35 cellular contexts compared by ENCODE assay signal in the genomic region with DNA sequence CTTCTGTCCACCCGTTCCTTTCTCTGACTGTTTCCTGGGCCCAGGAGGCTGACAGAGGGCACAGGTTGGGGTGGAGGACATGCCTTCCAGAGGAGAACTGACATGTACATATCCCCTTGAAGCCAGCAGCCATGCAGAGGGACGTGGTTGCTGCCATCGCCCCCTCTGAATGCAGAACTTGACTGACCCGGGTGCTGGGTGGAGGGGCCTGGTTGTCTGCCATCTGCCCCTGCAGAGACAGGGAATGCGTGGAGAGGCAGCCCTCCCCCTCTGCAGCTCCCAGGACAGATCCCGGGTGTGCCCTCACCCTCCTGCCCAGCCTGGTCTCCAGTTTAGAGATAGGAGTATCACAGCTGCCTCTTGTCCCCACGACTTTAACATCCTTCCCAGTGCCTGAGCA.
DNase-seq lines count a peak whose midpoint lies in the region; ATAC-seq, FAIRE-seq and TF ChIP-seq lines count a peak whose summit lies in the region.
"Had no signal": no experiment of that assay in that cellular context is flagged by ENCODE, and none has a peak within 500 bp of the region (broad histone marks: within the 10 kb centered on the region; RNA-seq: fewer than 3 reads in every experiment).

No MANE protein-coding gene starts in this region.

- no peaks in the 10 kb centered on the region for H3K9me3 Mint-ChIP-seq in osteocyte (ENCODE audit: unreplicated experiment)
- H3K9me3 Mint-ChIP-seq: CD4-positive, alpha-beta memory T cell; CD4-positive, alpha-beta T cell; CD8-positive, alpha-beta memory T cell; CD8-positive, alpha-beta T cell had no signal

- H3K18ac ChIP-seq in neuronal stem cell (ENCODE audit: low read length) (peak overlapping the region; percentile 79), trophoblast cell (ENCODE audit: low read length) (no peak overlapping the region)

- intact Hi-C loops in esophagus muscularis mucosa (cut with DNase I): no loop called here

- 90% methylated on average over 7 of the region's 7 CpGs for WGBS in esophagus muscularis mucosa
- no CpG with 5 or more reads among the region's 7 CpGs for WGBS in neuronal stem cell (ENCODE audit: extremely low coverage in 2 of 2, insufficient read length in 2 of 2, insufficient replicate concordance in 1 of 2), 2 donors
- no CpG with 5 or more reads among the region's 7 CpGs for WGBS in trophoblast cell (ENCODE audit: extremely low coverage, insufficient coverage, insufficient read length)

- no peak for ATAC-seq in GM21576 (IDR thresholded peaks at IDR 0.05; ENCODE audit: unreplicated experiment)
- ATAC-seq: A549; CD8-positive, alpha-beta T cell had no signal

- H2BK12ac ChIP-seq in neuronal stem cell (ENCODE audit: low read length) (peak overlapping the region; percentile 82), trophoblast cell (ENCODE audit: low read length) (peak overlapping the region; percentile 63)

- no peak for TF ChIP-seq EP300 in esophagus muscularis mucosa (IDR thresholded peaks at IDR 0.05)

- TF ChIP-seq CTCF in esophagus muscularis mucosa (IDR thresholded peaks at IDR 0.05): no peak
- no peak for TF ChIP-seq CTCF in osteocyte (IDR thresholded peaks at IDR 0.05)
- no peak for TF ChIP-seq CTCF in BE2C (IDR thresholded peaks at IDR 0.05; ENCODE audit: low read depth, low read length)
- no peak for TF ChIP-seq CTCF in D721Med (IDR thresholded peaks at IDR 0.05; ENCODE audit: insufficient read depth, missing control alignments)

- H3K4me2 ChIP-seq in neuronal stem cell (ENCODE audit: insufficient read depth, low read length, poor library complexity, severe bottlenecking) (no peak overlapping the region), trophoblast cell (ENCODE audit: low read length) (no peak overlapping the region)
- H3K4me2 ChIP-seq: A549; BLaER1; BLaER1 treated with 17β-estradiol and CSF1 and Interleukin-3, amounts not matched to agents 10 nM and 100 nM had no signal

- no peak for TF ChIP-seq POLR2A in esophagus muscularis mucosa (IDR thresholded peaks at IDR 0.05; ENCODE audit: low read depth)

- no peak overlapping the region for H3K4me3 Mint-ChIP-seq in osteocyte (ENCODE audit: unreplicated experiment)
- H3K4me3 Mint-ChIP-seq: B cell; CD14-positive monocyte; CD4-positive, alpha-beta memory T cell; CD4-positive, alpha-beta T cell; CD4-positive, CD25-positive, alpha-beta regulatory T cell; CD8-positive, alpha-beta memory T cell; CD8-positive, alpha-beta T cell had no signal

- H2BK120ac ChIP-seq in neuronal stem cell (ENCODE audit: low read depth, low read length) (peak overlapping the region; percentile 61), trophoblast cell (ENCODE audit: insufficient read depth, low read length, poor library complexity) (no peak overlapping the region)

- no peaks in the 10 kb centered on the region for H3K36me3 Mint-ChIP-seq in osteocyte (ENCODE audit: unreplicated experiment)
- H3K36me3 Mint-ChIP-seq: CD14-positive monocyte; CD4-positive, alpha-beta memory T cell; CD4-positive, CD25-positive, alpha-beta regulatory T cell; CD8-positive, alpha-beta memory T cell; CD8-positive, alpha-beta T cell had no signal

- H3K4me1 ChIP-seq in esophagus muscularis mucosa (no peaks in the 10 kb centered on the region), neuronal stem cell (ENCODE audit: control insufficient read depth in 2 of 2, insufficient read depth in 1 of 2, low read depth in 1 of 2, low read length in 2 of 2) (peaks cover 0 to 21% of the 10 kb centered on the region in 2 donors), trophoblast cell (ENCODE audit: control insufficient read depth in 1 of 2, insufficient read depth in 2 of 2, low read length in 2 of 2) (peaks cover 6 to 10% of the 10 kb centered on the region in 2 experiments), BE2C (no peaks in the 10 kb centered on the region)
- H3K4me1 ChIP-seq: A549; BLaER1; BLaER1 treated with 17β-estradiol and CSF1 and Interleukin-3, amounts not matched to agents 10 nM and 100 nM had no signal

- H3K9ac ChIP-seq in neuronal stem cell (ENCODE audit: low read depth, low read length, poor library complexity): peak overlapping the region; percentile 60
- no peak overlapping the region for H3K9ac ChIP-seq in trophoblast cell (ENCODE audit: low read length)
- H3K9ac ChIP-seq: BLaER1; BLaER1 treated with 17β-estradiol and CSF1 and Interleukin-3, amounts not matched to agents 10 nM and 100 nM had no signal

- H3K4me3 ChIP-seq in esophagus muscularis mucosa (no peak overlapping the region), neuronal stem cell (ENCODE audit: low read length in 2 of 2) (no peak overlapping the region), trophoblast cell (ENCODE audit: low read depth, low read length) (no peak overlapping the region), BE2C (ENCODE audit: low read depth, low read length) (no peak overlapping the region)
- H3K4me3 ChIP-seq: A549; BLaER1; BLaER1 treated with 17β-estradiol and CSF1 and Interleukin-3, amounts not matched to agents 10 nM and 100 nM had no signal

- peaks cover 2% of the 10 kb centered on the region for H3K4me1 Mint-ChIP-seq in osteocyte (ENCODE audit: unreplicated experiment)
- H3K4me1 Mint-ChIP-seq: B cell; CD14-positive monocyte; CD4-positive, alpha-beta memory T cell; CD4-positive, CD25-positive, alpha-beta regulatory T cell; CD8-positive, alpha-beta memory T cell had no signal

- H3K27ac Mint-ChIP-seq in osteocyte (ENCODE audit: unreplicated experiment): no peak overlapping the region
- H3K27ac Mint-ChIP-seq: B cell; CD4-positive, alpha-beta memory T cell; CD4-positive, alpha-beta T cell; CD4-positive, CD25-positive, alpha-beta regulatory T cell; CD8-positive, alpha-beta T cell had no signal

- FAIRE-seq in D721Med (lab: Jason Lieb, UNC): no peak
- FAIRE-seq: A204.1, A549 had no signal

- H3K27ac ChIP-seq in esophagus muscularis mucosa (replicated peaks in 1 of 4): no peak overlapping the region
- no peak overlapping the region for H3K27ac ChIP-seq in neuronal stem cell (replicated peaks; ENCODE audit: low read length)
- H3K27ac ChIP-seq in trophoblast cell (ENCODE audit: low read depth, low read length): no peak overlapping the region
- H3K27ac ChIP-seq: 22Rv1; A549; BLaER1; BLaER1 treated with 17β-estradiol and CSF1 and Interleukin-3, amounts not matched to agents 10 nM and 100 nM; C4-2B had no signal

- H2AK5ac ChIP-seq in neuronal stem cell (ENCODE audit: low read depth, low read length) (peak overlapping the region; percentile 98), trophoblast cell (ENCODE audit: low read length) (no peak overlapping the region)

- H2BK5ac ChIP-seq in neuronal stem cell (ENCODE audit: low read length) (no peak overlapping the region), trophoblast cell (ENCODE audit: low read depth, low read length, poor library complexity) (no peak overlapping the region)

- H4K12ac ChIP-seq in trophoblast cell (ENCODE audit: low read depth, low read length): no peak overlapping the region

- H4K8ac ChIP-seq in neuronal stem cell (ENCODE audit: low read depth, low read length): peak overlapping the region; percentile 79
- no peak overlapping the region for H4K8ac ChIP-seq in trophoblast cell (ENCODE audit: low read depth, low read length)

- no peaks in the 10 kb centered on the region for H3K27me3 Mint-ChIP-seq in osteocyte (ENCODE audit: unreplicated experiment)
- H3K27me3 Mint-ChIP-seq: CD4-positive, CD25-positive, alpha-beta regulatory T cell had no signal

- H3K23ac ChIP-seq in neuronal stem cell (ENCODE audit: low read depth, low read length, poor library complexity) (no peak overlapping the region), trophoblast cell (ENCODE audit: low read length) (no peak overlapping the region)

- H2AFZ ChIP-seq in neuronal stem cell (ENCODE audit: low read length) (no peak overlapping the region), trophoblast cell (ENCODE audit: insufficient read depth, low read length, poor library complexity) (no peak overlapping the region)

- no peaks in the 10 kb centered on the region for H3K9me3 ChIP-seq in esophagus muscularis mucosa
- H3K9me3 ChIP-seq in neuronal stem cell (replicated peaks in 1 of 2; ENCODE audit: control insufficient read depth in 2 of 2, insufficient read depth in 1 of 2, low read depth in 1 of 2, low read length in 2 of 2): no peaks in the 10 kb centered on the region
- peaks cover 2% of the 10 kb centered on the region for H3K9me3 ChIP-seq in trophoblast cell (ENCODE audit: insufficient read depth, low read depth, low read length)
- H3K9me3 ChIP-seq in BE2C: no peaks in the 10 kb centered on the region
- H3K9me3 ChIP-seq: A549; BLaER1; BLaER1 treated with 17β-estradiol and CSF1 and Interleukin-3, amounts not matched to agents 10 nM and 100 nM; Caco-2 had no signal

- peak; percentile 47 for DNase-seq in esophagus muscularis mucosa (ENCODE audit: extremely low spot score)
- no peak for DNase-seq in neuronal stem cell (ENCODE audit: low spot score)
- DNase-seq in osteocyte (ENCODE audit: extremely low spot score, unreplicated experiment): peak; percentile 82
- DNase-seq in trophoblast cell: no peak
- no peak for DNase-seq in BE2C
- DNase-seq in D721Med (ENCODE audit: insufficient read length, low spot score): no peak
- no peak for DNase-seq in SKM-1 (lab: John Stamatoyannopoulos, UW; ENCODE audit: unreplicated experiment)
- DNase-seq: 8988T; ACHN; AML-193; C1 segment of cervical spinal cord; Caco-2; Calu3; CD4-positive, alpha-beta memory T cell; CD4-positive, alpha-beta T cell; CD4-positive, CD25-positive, alpha-beta regulatory T cell; CD8-positive, alpha-beta memory T cell; CD8-positive, alpha-beta T cell; COR-L47; DMS 273 treated with DMSO at 0.1 percent for 48 hours; DMS153; DMS53; DMS79; DMS79 treated with DMSO at 0.1 percent for 48 hours; DND-41; EL had no signal

- H3K79me2 ChIP-seq in trophoblast cell (ENCODE audit: control insufficient read depth, insufficient read depth, low read length, poor library complexity): no peaks in the 10 kb centered on the region

- peak overlapping the region; percentile 84 for H2BK15ac ChIP-seq in neuronal stem cell (ENCODE audit: low read length)

- H3K14ac ChIP-seq in neuronal stem cell (ENCODE audit: low read length) (peak overlapping the region; percentile 97), trophoblast cell (ENCODE audit: low read length) (no peak overlapping the region)

- H3K4ac ChIP-seq in neuronal stem cell (ENCODE audit: low read length) (peak overlapping the region; percentile 53), trophoblast cell (ENCODE audit: low read depth, low read length) (no peak overlapping the region)

- H3K36me3 ChIP-seq in esophagus muscularis mucosa (no peaks in the 10 kb centered on the region), neuronal stem cell (replicated peaks in 1 of 2; ENCODE audit: control insufficient read depth in 2 of 2, insufficient read depth in 2 of 2, low read length in 2 of 2) (no peaks in the 10 kb centered on the region), trophoblast cell (ENCODE audit: control insufficient read depth in 1 of 2, insufficient read depth in 2 of 2, low read length in 2 of 2) (no peaks in the 10 kb centered on the region), BE2C (no peaks in the 10 kb centered on the region)
- H3K36me3 ChIP-seq: BLaER1; BLaER1 treated with 17β-estradiol and CSF1 and Interleukin-3, amounts not matched to agents 10 nM and 100 nM had no signal

- no peak overlapping the region for H4K91ac ChIP-seq in neuronal stem cell (ENCODE audit: low read depth, low read length, poor library complexity)
- H4K91ac ChIP-seq in trophoblast cell (ENCODE audit: low read depth, low read length): no peak overlapping the region

- H3K79me1 ChIP-seq in neuronal stem cell (ENCODE audit: low read depth, low read length): no peaks in the 10 kb centered on the region
- H3K79me1 ChIP-seq in trophoblast cell (ENCODE audit: low read length): peaks cover 10% of the 10 kb centered on the region

- H3K27me3 ChIP-seq in esophagus muscularis mucosa (peaks cover 0 to 33% (median 0%) of the 10 kb centered on the region in 4 donors), neuronal stem cell (ENCODE audit: control insufficient read depth in 3 of 3, insufficient read depth in 3 of 3, low read depth in 1 of 3, low read length in 3 of 3) (peaks cover 0 to 8% (median 0%) of the 10 kb centered on the region in 3 experiments), trophoblast cell (ENCODE audit: insufficient read depth, low read length) (no peaks in the 10 kb centered on the region), BE2C (peaks cover 9% of the 10 kb centered on the region)
- H3K27me3 ChIP-seq: BLaER1; BLaER1 treated with 17β-estradiol and CSF1 and Interleukin-3, amounts not matched to agents 10 nM and 100 nM had no signal

Comparison
In these comparisons a context has a peak if more than half of its experiments do, and no peak if none do; other contexts are left out.
1. DNase-seq: peak in esophagus muscularis mucosa (single experiment) and osteocyte (single experiment); none in neuronal stem cell (single experiment), trophoblast cell (0 of 2), BE2C (single experiment), D721Med (single experiment) and SKM-1 (single experiment).